9 cellular contexts compared by ENCODE assay signal in the genomic region with DNA sequence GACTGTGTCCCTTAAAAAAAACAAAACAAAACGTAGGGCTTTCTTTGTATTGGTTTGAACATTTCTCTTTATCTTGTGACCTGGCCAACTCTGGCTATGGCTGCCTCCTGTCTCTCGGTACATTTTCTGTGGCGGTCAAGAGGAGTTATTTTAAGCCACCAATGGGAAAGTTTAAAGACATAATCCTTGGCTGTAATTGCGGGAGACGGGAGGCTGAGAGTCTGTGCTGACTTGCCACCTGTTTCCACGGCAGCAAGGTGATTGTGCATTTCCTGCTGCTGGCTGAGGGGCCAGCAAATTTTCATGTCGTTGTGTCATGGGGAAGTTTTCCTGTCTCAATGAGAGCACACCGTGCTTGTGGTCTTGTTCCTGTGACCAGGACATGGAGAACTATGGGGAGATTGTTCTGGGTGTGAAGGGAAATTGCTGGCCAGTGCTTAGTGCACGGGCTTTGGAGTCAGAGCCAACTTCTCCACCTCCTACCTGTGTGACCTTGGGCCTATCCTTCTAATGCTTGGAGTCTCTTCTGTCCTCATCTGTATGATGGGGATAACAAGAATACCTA. TPM values are rescaled to one million over a fixed set of nuclear protein-coding genes. Genes with fewer than 3 reads are reported as not detected.
DNase-seq lines count a peak whose midpoint lies in the region; TF ChIP-seq lines count a peak whose summit lies in the region.
"Had no signal": no experiment of that assay in that cellular context is flagged by ENCODE, and none has a peak within 500 bp of the region (broad histone marks: within the 10 kb centered on the region; RNA-seq: fewer than 3 reads in every experiment).

No MANE protein-coding gene starts in this region.

- DNase-seq in DMS53 treated with DMSO at 0.1 percent for 48 hours (lab: John Stamatoyannopoulos, UW; ENCODE audit: unreplicated experiment) (peak; percentile 61), NB4 (ENCODE audit: low read depth) (peak; percentile 49), islet precursor cell (peak; percentile 94), tibial nerve (ENCODE audit: low spot score in 2 of 2) (no peak), hepatic stellate cell (ENCODE audit: low spot score) (no peak), Caco-2 (no peak), ascending aorta (ENCODE audit: low spot score in 2 of 2) (no peak)
- DNase-seq in activated CD4-positive, alpha-beta memory T cell treated with anti-CD3 and anti-CD28 coated beads for 36 hours = peak; percentile 51

- no peaks in the 10 kb centered on the region for H3K9me3 Mint-ChIP-seq in activated CD4-positive, alpha-beta memory T cell treated with anti-CD3 and anti-CD28 coated beads for 36 hours
- no peaks in the 10 kb centered on the region for H3K9me3 Mint-ChIP-seq in Caco-2 (ENCODE audit: unreplicated experiment)

- no peak overlapping the region for H3K4me3 ChIP-seq in NB4 (ENCODE audit: low read depth, low read length)
- H3K4me3 ChIP-seq in tibial nerve = no peak overlapping the region
- no peak overlapping the region for H3K4me3 ChIP-seq in Caco-2 (ENCODE audit: low read depth, low read length)
- peak overlapping the region in 1 of 2 donors; percentile 3 for H3K4me3 ChIP-seq in ascending aorta

- TF ChIP-seq CTCF in NB4 (IDR thresholded peaks at IDR 0.05; ENCODE audit: low read depth, low read length) (no peak), tibial nerve (IDR thresholded peaks at IDR 0.05) (no peak), Caco-2 (IDR thresholded peaks at IDR 0.05; ENCODE audit: insufficient read depth in 1 of 2, low read depth in 1 of 2, low read length in 1 of 2, severe bottlenecking in 1 of 2, unreplicated experiment in 1 of 2) (no peak), ascending aorta (IDR thresholded peaks at IDR 0.05) (no peak)

- H3K4me1 ChIP-seq in tibial nerve (peaks cover 0 to 62% (median 29%) of the 10 kb centered on the region in 4 donors), Caco-2 (peaks cover 29% of the 10 kb centered on the region), ascending aorta (peaks cover 0 to 2% of the 10 kb centered on the region in 2 donors)

- BruUV-seq in Caco-2 (replicated peaks; lab: Mats Ljungman, UMichigan) = no TSS peak

- H3K27ac ChIP-seq in tibial nerve (peak overlapping the region in 3 of 4 donors; percentile 1 to 41 (median 29)), ascending aorta (no peak overlapping the region)

- TF ChIP-seq EP300 in tibial nerve (IDR thresholded peaks at IDR 0.05) = no peak

- H3K27ac Mint-ChIP-seq in activated CD4-positive, alpha-beta memory T cell treated with anti-CD3 and anti-CD28 coated beads for 36 hours = peak overlapping the region; percentile 55
- no peak overlapping the region for H3K27ac Mint-ChIP-seq in Caco-2 (ENCODE audit: unreplicated experiment)

- intact Hi-C loops in activated CD4-positive, alpha-beta memory T cell treated with anti-CD3 and anti-CD28 coated beads for 36 hours (cut with micrococcal nuclease) = no loop called here
- intact Hi-C loops in Caco-2 (cut with micrococcal nuclease; ENCODE audit: unreplicated experiment) = no loop called here
- intact Hi-C loops in ascending aorta (cut with DNase I) = no loop called here

- H3K9me3 ChIP-seq in tibial nerve (no peaks in the 10 kb centered on the region), Caco-2 (no peaks in the 10 kb centered on the region), ascending aorta (no peaks in the 10 kb centered on the region)

- H3K4me1 Mint-ChIP-seq in activated CD4-positive, alpha-beta memory T cell treated with anti-CD3 and anti-CD28 coated beads for 36 hours (ENCODE audit: low read depth) = peaks cover 51% of the 10 kb centered on the region
- H3K4me1 Mint-ChIP-seq in Caco-2 (ENCODE audit: low read depth, unreplicated experiment) = peaks cover 11% of the 10 kb centered on the region

- peaks cover 6% of the 10 kb centered on the region for H3K36me3 Mint-ChIP-seq in activated CD4-positive, alpha-beta memory T cell treated with anti-CD3 and anti-CD28 coated beads for 36 hours
- peaks cover under 1% of the 10 kb centered on the region for H3K36me3 Mint-ChIP-seq in Caco-2 (ENCODE audit: insufficient read depth, unreplicated experiment)

- POLR2A ChIA-PET in activated CD4-positive, alpha-beta memory T cell treated with anti-CD3 and anti-CD28 coated beads for 36 hours (lab: Charles Lee) = no interaction called here
- POLR2A ChIA-PET in Caco-2 (lab: Charles Lee) = no interaction called here

- TF ChIP-seq POLR2A in NB4 (IDR thresholded peaks at IDR 0.05; ENCODE audit: extremely low read depth, insufficient read length) (no peak), tibial nerve (IDR thresholded peaks at IDR 0.05) (no peak)

- H3K4me3 Mint-ChIP-seq in activated CD4-positive, alpha-beta memory T cell treated with anti-CD3 and anti-CD28 coated beads for 36 hours = peak overlapping the region; percentile 36
- no peak overlapping the region for H3K4me3 Mint-ChIP-seq in Caco-2 (ENCODE audit: unreplicated experiment)

- H3K27me3 Mint-ChIP-seq in activated CD4-positive, alpha-beta memory T cell treated with anti-CD3 and anti-CD28 coated beads for 36 hours = no peaks in the 10 kb centered on the region
- no peaks in the 10 kb centered on the region for H3K27me3 Mint-ChIP-seq in Caco-2 (ENCODE audit: insufficient read depth, unreplicated experiment)

- no peaks in the 10 kb centered on the region for H3K36me3 ChIP-seq in tibial nerve
- H3K36me3 ChIP-seq in Caco-2 (ENCODE audit: control insufficient read depth, insufficient read depth, low read length) = no peaks in the 10 kb centered on the region
- H3K36me3 ChIP-seq in ascending aorta = no peaks in the 10 kb centered on the region

- H3K27me3 ChIP-seq in tibial nerve = no peaks in the 10 kb centered on the region
- no peaks in the 10 kb centered on the region for H3K27me3 ChIP-seq in Caco-2 (replicated peaks; ENCODE audit: control insufficient read depth, insufficient read depth, low read length)
- H3K27me3 ChIP-seq in ascending aorta = no peaks in the 10 kb centered on the region
- H3K27me3 ChIP-seq: dorsolateral prefrontal cortex had no signal

- WGBS in tibial nerve, 2 donors = 32 to 39% methylated on average over 9 of the region's 9 CpGs

- CTCF ChIA-PET in activated CD4-positive, alpha-beta memory T cell treated with anti-CD3 and anti-CD28 coated beads for 36 hours (lab: Charles Lee) = interaction anchor here (1.0 kb wide), 1 partner anchor 8 kb away, joined by 4 read pairs; no protein-coding TSS in a partner anchor
- CTCF ChIA-PET in Caco-2 (lab: Charles Lee) = no interaction called here

RNA-seq across cellular contexts. Expression of a gene that starts 11.0 kb away (rescaled TPM):
- total RNA-seq in activated CD4-positive, alpha-beta memory T cell treated with anti-CD3 and anti-CD28 coated beads for 36 hours = 10 to 100 TPM; 36.3 to 37.0 TPM
- total RNA-seq in tibial nerve (10 to 100 TPM; 20.5 to 24.3 (median 22.3) TPM), Caco-2 (2022) (9.7 and 11.0 TPM in 2 replicates), ascending aorta (5.9 TPM)

Comparison
In these comparisons a context has a peak if more than half of its experiments do, and no peak if none do; other contexts are left out.
1. DNase-seq: peak in DMS53 treated with DMSO at 0.1 percent for 48 hours (single experiment), NB4 (single experiment), activated CD4-positive, alpha-beta memory T cell treated with anti-CD3 and anti-CD28 coated beads for 36 hours (single experiment) and islet precursor cell (single experiment); none in tibial nerve (0 of 2), hepatic stellate cell (single experiment), Caco-2 (0 of 2) and ascending aorta (0 of 2).
2. H3K27ac ChIP-seq: peak in tibial nerve (3 of 4); none in ascending aorta (0 of 2).